25 cellular contexts compared by ENCODE assay signal in the genomic region with DNA sequence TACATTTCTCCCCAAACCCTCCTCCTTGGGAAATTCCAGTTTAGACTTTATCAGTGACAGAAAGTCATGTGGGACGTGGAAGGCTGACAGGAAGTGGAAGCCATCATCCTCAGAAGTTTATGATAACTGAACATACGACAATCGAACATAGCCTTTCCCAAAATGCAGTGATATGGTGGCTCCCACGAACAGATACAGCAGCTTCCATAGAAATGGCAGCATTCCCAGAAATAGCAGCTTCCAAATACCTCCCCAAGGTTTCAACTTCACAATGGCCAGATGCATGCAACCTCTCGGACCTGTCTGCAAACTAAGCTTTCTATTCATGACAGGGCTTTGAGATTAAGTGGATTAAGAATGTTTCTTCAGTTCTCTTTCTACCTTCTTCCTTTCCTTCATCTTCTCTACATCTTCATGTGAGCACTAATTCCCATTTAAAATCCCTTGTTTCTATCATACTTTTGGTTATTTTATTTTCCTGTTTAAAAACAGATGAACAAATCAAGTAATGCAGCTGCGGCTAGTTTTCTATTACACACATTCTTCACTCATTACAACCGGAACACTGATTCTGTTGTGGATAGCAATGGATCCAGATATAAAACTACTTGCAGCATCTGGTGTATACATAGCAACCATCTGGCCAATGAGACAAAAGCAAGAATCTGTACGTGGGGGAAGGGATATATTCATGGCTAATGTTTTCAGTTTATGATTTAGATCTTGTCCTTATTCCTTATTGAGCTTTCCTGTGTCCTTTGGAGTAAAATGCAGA.
DNase-seq lines count a peak whose midpoint lies in the region; FAIRE-seq and TF ChIP-seq lines count a peak whose summit lies in the region.
"Had no signal": no experiment of that assay in that cellular context is flagged by ENCODE, and none has a peak within 500 bp of the region (broad histone marks: within the 10 kb centered on the region; RNA-seq: fewer than 3 reads in every experiment).

No MANE protein-coding gene starts in this region.

- no peaks in the 10 kb centered on the region for H3F3A ChIP-seq in neural progenitor cell (ENCODE audit: low read depth)

- no peak overlapping the region for H3K27ac ChIP-seq in astrocyte (ENCODE audit: low read depth, low read length)
- no peak overlapping the region for H3K27ac ChIP-seq in neural progenitor cell
- no peak overlapping the region for H3K27ac ChIP-seq in mammary epithelial cell (ENCODE audit: insufficient read depth, low read depth, low read length)
- H3K27ac ChIP-seq: C4-2B, HL-60, sigmoid colon, SK-N-MC had no signal

- TF ChIP-seq CTCF in astrocyte (IDR thresholded peaks at IDR 0.05; ENCODE audit: insufficient read depth, low read depth, low read length): no peak
- TF ChIP-seq CTCF in neural progenitor cell (IDR thresholded peaks at IDR 0.05): no peak
- no peak for TF ChIP-seq CTCF in chondrocyte (IDR thresholded peaks at IDR 0.05)
- TF ChIP-seq CTCF in mammary epithelial cell (conservative IDR thresholded peaks at IDR 0.05 in 1 of 2, IDR thresholded peaks at IDR 0.05 in 1 of 2; ENCODE audit: extremely low read depth in 1 of 2, insufficient read depth in 1 of 2, low read depth in 1 of 2, low read length in 2 of 2): no peak

- H3K4me1 ChIP-seq in astrocyte (ENCODE audit: insufficient read depth, low read length): peaks cover 34% of the 10 kb centered on the region
- H3K4me1 ChIP-seq in neural progenitor cell: no peaks in the 10 kb centered on the region
- H3K4me1 ChIP-seq in mammary epithelial cell (ENCODE audit: insufficient read depth, low read length): peaks cover 16% of the 10 kb centered on the region
- H3K4me1 ChIP-seq: sigmoid colon had no signal

- H3K27ac Mint-ChIP-seq in astrocyte (ENCODE audit: unreplicated experiment) (no peak overlapping the region), neural progenitor cell (peak overlapping the region; percentile 36), chondrocyte (ENCODE audit: unreplicated experiment) (no peak overlapping the region)
- H3K27ac Mint-ChIP-seq: IgD-negative memory B cell, natural killer cell, WTC11 had no signal

- H3K4me3 Mint-ChIP-seq in astrocyte (ENCODE audit: unreplicated experiment) (no peak overlapping the region), neural progenitor cell (no peak overlapping the region), chondrocyte (ENCODE audit: unreplicated experiment) (no peak overlapping the region)
- H3K4me3 Mint-ChIP-seq: IgD-negative memory B cell, natural killer cell, WTC11 had no signal

- H3K4me1 Mint-ChIP-seq in astrocyte (ENCODE audit: low read depth, unreplicated experiment): peaks cover 14% of the 10 kb centered on the region
- H3K4me1 Mint-ChIP-seq in neural progenitor cell: peaks cover 6% of the 10 kb centered on the region
- H3K4me1 Mint-ChIP-seq in chondrocyte (ENCODE audit: low read depth): peaks cover 29% of the 10 kb centered on the region
- H3K4me1 Mint-ChIP-seq: IgD-negative memory B cell, natural killer cell, WTC11 had no signal

- FAIRE-seq in astrocyte (lab: Jason Lieb, UNC): no peak
- FAIRE-seq: endometrium had no signal

- dilution Hi-C loops in mammary epithelial cell (cut with HindIII; ENCODE audit: low sequenced_read_pairs): no loop called here

- H3K36me3 Mint-ChIP-seq in astrocyte (ENCODE audit: low read depth, unreplicated experiment) (no peaks in the 10 kb centered on the region), neural progenitor cell (no peaks in the 10 kb centered on the region), chondrocyte (ENCODE audit: low read depth) (no peaks in the 10 kb centered on the region)
- H3K36me3 Mint-ChIP-seq: IgD-negative memory B cell, WTC11 had no signal

- no peak overlapping the region for H3K9ac ChIP-seq in astrocyte (ENCODE audit: low read length)
- no peak overlapping the region for H3K9ac ChIP-seq in neural progenitor cell
- H3K9ac ChIP-seq in mammary epithelial cell (ENCODE audit: insufficient read depth, low read length): no peak overlapping the region

- H3K36me3 ChIP-seq in astrocyte (ENCODE audit: insufficient read depth, low read length): no peaks in the 10 kb centered on the region
- no peaks in the 10 kb centered on the region for H3K36me3 ChIP-seq in neural progenitor cell
- H3K36me3 ChIP-seq in mammary epithelial cell (ENCODE audit: insufficient read depth, low read length): no peaks in the 10 kb centered on the region
- H3K36me3 ChIP-seq: sigmoid colon had no signal

- CTCF ChIA-PET in mammary epithelial cell (lab: Charles Lee; ENCODE audit: low non-redundant PET): no interaction called here

- 64% methylated on average over 8 of the region's 8 CpGs for WGBS in mammary epithelial cell (ENCODE audit: low coverage, missing lambda C conversion rate)

- BruUV-seq in mammary epithelial cell (replicated peaks; lab: Mats Ljungman, UMichigan): no TSS peak

- in situ Hi-C loops in G401 (cut with HindIII; ENCODE audit: low sequenced_read_pairs) (no loop called here), mammary epithelial cell (cut with MboI; ENCODE audit: low sequenced_read_pairs in 2 of 2) (no loop called here)

- no peak overlapping the region for H3K4me3 ChIP-seq in astrocyte (ENCODE audit: insufficient read depth, low read depth, low read length)
- H3K4me3 ChIP-seq in neural progenitor cell: no peak overlapping the region
- H3K4me3 ChIP-seq in mammary epithelial cell (replicated peaks in 1 of 3; ENCODE audit: insufficient read depth in 1 of 3, low read depth in 2 of 3, low read length in 3 of 3): no peak overlapping the region
- H3K4me3 ChIP-seq: MG63, sigmoid colon, SK-N-MC had no signal

- H4K20me1 ChIP-seq in astrocyte (ENCODE audit: insufficient read depth, low read length) (no peaks in the 10 kb centered on the region), neural progenitor cell (ENCODE audit: low read depth) (no peaks in the 10 kb centered on the region), mammary epithelial cell (ENCODE audit: insufficient read depth, low read length) (no peaks in the 10 kb centered on the region)

- intact Hi-C loops in mammary epithelial cell (cut with micrococcal nuclease): loop anchor here (1.0 kb wide), 1 partner anchor 43 kb away; no protein-coding TSS in a partner anchor

- H3K4me2 ChIP-seq in astrocyte (ENCODE audit: low read length) (no peak overlapping the region), neural progenitor cell (no peak overlapping the region), mammary epithelial cell (ENCODE audit: insufficient read depth, low read depth, low read length) (no peak overlapping the region)

- DNase-seq in G401 (ENCODE audit: low spot score): peak; percentile 27
- peak; percentile 65 for DNase-seq in NCI-H2171 treated with DMSO at 0.1 percent for 48 hours (lab: John Stamatoyannopoulos, UW)
- DNase-seq in astrocyte (ENCODE audit: low read depth): peak; percentile 55
- peak; percentile 14 for DNase-seq in neural progenitor cell (ENCODE audit: low spot score)
- DNase-seq in T1000 (lab: John Stamatoyannopoulos, UW): no peak
- no peak for DNase-seq in chondrocyte (ENCODE audit: low spot score)
- no peak for DNase-seq in mammary epithelial cell
- DNase-seq: activated CD4-positive, alpha-beta T cell treated with anti-CD3 and anti-CD28 coated beads, Interleukin-2, amount 50 U/mL, for 4 hours; activated CD8-positive, alpha-beta memory T cell treated with anti-CD3 and anti-CD28 coated beads, Interleukin-2, amount 50 U/mL, for 48 hours; activated effector memory CD4-positive, alpha-beta T cell treated with Interleukin-2 at 50 U/mL for 16 hours; Calu3; cortex of kidney; GOT3; head of caudate nucleus; MG63; natural killer cell; NCI-H1417; sigmoid colon; T-helper 9 cell had no signal

- no peaks in the 10 kb centered on the region for H3K9me3 Mint-ChIP-seq in astrocyte (ENCODE audit: unreplicated experiment)
- no peaks in the 10 kb centered on the region for H3K9me3 Mint-ChIP-seq in neural progenitor cell
- H3K9me3 Mint-ChIP-seq in chondrocyte (ENCODE audit: low read depth): no peaks in the 10 kb centered on the region
- H3K9me3 Mint-ChIP-seq: WTC11 had no signal

- H2AFZ ChIP-seq in astrocyte (ENCODE audit: low read depth, low read length) (no peak overlapping the region), neural progenitor cell (replicated peaks) (no peak overlapping the region), mammary epithelial cell (ENCODE audit: low read depth, low read length) (no peak overlapping the region)

- H3K9me3 ChIP-seq in astrocyte (ENCODE audit: insufficient read depth, low read depth, low read length): no peaks in the 10 kb centered on the region
- H3K9me3 ChIP-seq in neural progenitor cell (ENCODE audit: low read depth): no peaks in the 10 kb centered on the region
- H3K9me3 ChIP-seq in mammary epithelial cell (replicated peaks; ENCODE audit: insufficient read depth, low read length): no peaks in the 10 kb centered on the region
- H3K9me3 ChIP-seq: MG63, sigmoid colon had no signal

- H3K27me3 Mint-ChIP-seq in astrocyte (ENCODE audit: low read depth, unreplicated experiment): no peaks in the 10 kb centered on the region
- H3K27me3 Mint-ChIP-seq in neural progenitor cell (ENCODE audit: insufficient read depth, low read depth): no peaks in the 10 kb centered on the region
- no peaks in the 10 kb centered on the region for H3K27me3 Mint-ChIP-seq in chondrocyte (ENCODE audit: low read depth)
- H3K27me3 Mint-ChIP-seq: IgD-negative memory B cell had no signal

- H3K79me2 ChIP-seq in astrocyte (ENCODE audit: insufficient read depth, low read length): no peaks in the 10 kb centered on the region
- H3K79me2 ChIP-seq in neural progenitor cell (ENCODE audit: low read depth): no peaks in the 10 kb centered on the region
- no peaks in the 10 kb centered on the region for H3K79me2 ChIP-seq in mammary epithelial cell (ENCODE audit: insufficient read depth, low read length)

- H3K27me3 ChIP-seq in astrocyte (ENCODE audit: insufficient read depth, low read length): no peaks in the 10 kb centered on the region
- no peaks in the 10 kb centered on the region for H3K27me3 ChIP-seq in neural progenitor cell
- H3K27me3 ChIP-seq in mammary epithelial cell (ENCODE audit: insufficient read depth, low read length): peaks cover 2% of the 10 kb centered on the region
- H3K27me3 ChIP-seq: MG63, sigmoid colon had no signal

Comparison
In these comparisons a context has a peak if more than half of its experiments do, and no peak if none do; other contexts are left out.
1. DNase-seq: peak in G401 (single experiment), NCI-H2171 treated with DMSO at 0.1 percent for 48 hours (single experiment), astrocyte (single experiment) and neural progenitor cell (single experiment); none in T1000 (single experiment), chondrocyte (single experiment) and mammary epithelial cell (single experiment).